In the genomic region with DNA sequence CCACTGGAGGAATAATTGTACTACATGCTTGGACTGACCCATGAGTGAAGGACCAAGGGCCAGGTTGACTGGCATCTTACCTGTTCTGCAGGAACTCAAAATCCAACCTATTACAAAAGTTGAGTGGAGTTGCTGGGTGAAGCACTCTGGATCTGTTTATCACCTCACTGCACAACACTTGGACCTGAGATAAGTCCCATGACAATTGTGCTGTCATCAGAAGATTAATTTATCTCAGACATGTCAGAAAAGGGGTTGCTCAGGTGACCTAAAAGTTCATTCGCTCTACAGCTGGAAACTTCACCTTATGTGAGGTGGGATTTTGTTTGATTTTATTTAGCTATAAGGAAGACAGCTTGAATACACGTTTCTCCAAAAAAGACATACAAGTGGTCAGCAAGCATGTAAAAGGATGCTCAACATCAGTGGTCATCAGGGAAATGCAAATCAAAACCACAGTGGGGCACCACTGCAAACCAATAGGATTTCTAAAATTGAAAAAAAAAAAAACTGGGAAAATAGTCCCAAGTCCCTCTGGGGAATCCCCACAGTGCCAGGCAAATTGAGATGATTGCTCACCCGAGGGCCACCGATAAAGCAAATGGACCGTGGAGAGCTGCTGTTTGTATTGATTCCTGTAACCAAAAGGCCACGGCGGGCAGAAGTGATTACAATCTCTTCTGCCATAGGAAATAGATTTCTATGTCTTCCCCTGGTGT, we compare ENCODE assay signal across 2 cellular contexts.
A peak's percentile ranks its signal among the peaks of the same experiment; 100 is the strongest.
TF ChIP-seq lines count a peak whose summit lies in the region.

No MANE protein-coding gene starts in this region.

TF ChIP-seq in IMR-90, 13 proteins besides CTCF, POLR2A, EP300 and RAD21:
- TF ChIP-seq NFE2L2 (IDR thresholded peaks at IDR 0.05; ENCODE audit: low read depth, low read length) (no peak), RCOR1 (IDR thresholded peaks at IDR 0.05; ENCODE audit: insufficient replicate concordance, low read length) (no peak), MAFK (IDR thresholded peaks at IDR 0.05; ENCODE audit: low read depth, low read length) (no peak), MXI1 (IDR thresholded peaks at IDR 0.05; ENCODE audit: borderline replicate concordance, low read depth, low read length) (no peak), CEBPB (IDR thresholded peaks at IDR 0.05; ENCODE audit: low read depth, low read length) (no peak), MAZ (IDR thresholded peaks at IDR 0.05; ENCODE audit: borderline replicate concordance, low read depth, low read length) (no peak), BHLHE40 (IDR thresholded peaks at IDR 0.05; ENCODE audit: low read depth, low read length) (no peak), CHD1 (IDR thresholded peaks at IDR 0.05; ENCODE audit: low read depth, low read length) (no peak), FOS (IDR thresholded peaks at IDR 0.05; ENCODE audit: low read depth, low read length) (no peak), SMC3 (IDR thresholded peaks at IDR 0.05; ENCODE audit: low read depth, low read length) (no peak), RFX5 (IDR thresholded peaks at IDR 0.05; ENCODE audit: low read depth, low read length) (no peak)
- TF ChIP-seq, protein P1, sequence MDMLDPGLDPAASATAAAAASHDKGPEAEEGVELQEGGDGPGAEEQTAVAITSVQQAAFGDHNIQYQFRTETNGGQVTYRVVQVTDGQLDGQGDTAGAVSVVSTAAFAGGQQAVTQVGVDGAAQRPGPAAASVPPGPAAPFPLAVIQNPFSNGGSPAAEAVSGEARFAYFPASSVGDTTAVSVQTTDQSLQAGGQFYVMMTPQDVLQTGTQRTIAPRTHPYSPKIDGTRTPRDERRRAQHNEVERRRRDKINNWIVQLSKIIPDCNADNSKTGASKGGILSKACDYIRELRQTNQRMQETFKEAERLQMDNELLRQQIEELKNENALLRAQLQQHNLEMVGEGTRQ (IDR thresholded peaks at IDR 0.05; ENCODE audit: low read depth, low read length) = no peak
- TF ChIP-seq, protein P2, sequence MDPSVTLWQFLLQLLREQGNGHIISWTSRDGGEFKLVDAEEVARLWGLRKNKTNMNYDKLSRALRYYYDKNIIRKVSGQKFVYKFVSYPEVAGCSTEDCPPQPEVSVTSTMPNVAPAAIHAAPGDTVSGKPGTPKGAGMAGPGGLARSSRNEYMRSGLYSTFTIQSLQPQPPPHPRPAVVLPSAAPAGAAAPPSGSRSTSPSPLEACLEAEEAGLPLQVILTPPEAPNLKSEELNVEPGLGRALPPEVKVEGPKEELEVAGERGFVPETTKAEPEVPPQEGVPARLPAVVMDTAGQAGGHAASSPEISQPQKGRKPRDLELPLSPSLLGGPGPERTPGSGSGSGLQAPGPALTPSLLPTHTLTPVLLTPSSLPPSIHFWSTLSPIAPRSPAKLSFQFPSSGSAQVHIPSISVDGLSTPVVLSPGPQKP (IDR thresholded peaks at IDR 0.05; ENCODE audit: borderline replicate concordance, low read depth, low read length) = no peak

TF ChIP-seq in K562, 482 proteins besides CTCF, POLR2A, EP300 and RAD21 (continues in another document):
- TF ChIP-seq TCF3 (CRISPR knock-in tag; IDR thresholded peaks at IDR 0.05) (peak; percentile 84), CBFA2T3 (IDR thresholded peaks at IDR 0.05) (peak; percentile 88), FOXM1 (IDR thresholded peaks at IDR 0.05; ENCODE audit: low read depth) (peak; percentile 32; the same call in 1 of the 2 replicates), FOXM1 (CRISPR knock-in tag; IDR thresholded peaks at IDR 0.05; ENCODE audit: low read depth) (no peak), RCOR1 (IDR thresholded peaks at IDR 0.05; ENCODE audit: borderline replicate concordance in 1 of 2, low read depth in 2 of 2, low read length in 2 of 2) (peak in 1 of 2 experiments; percentile 53; a peak in 1 of 4 replicates), CCNT2 (IDR thresholded peaks at IDR 0.05; ENCODE audit: borderline replicate concordance, extremely low read depth, insufficient read length, low read depth, low read length) (peak; percentile 81), NCOR1 (IDR thresholded peaks at IDR 0.05) (peak; percentile 79), ETS2 (tag; IDR thresholded peaks at IDR 0.05; ENCODE audit: borderline replicate concordance, poor library complexity, severe bottlenecking) (no peak), FOSL1 (tag; conservative IDR thresholded peaks at IDR 0.05) (peak; percentile 49; the same call in 1 of the 2 replicates), SMARCB1 (IDR thresholded peaks at IDR 0.05; ENCODE audit: insufficient read length, low read depth) (no peak), HSF4 (CRISPR knock-in tag; IDR thresholded peaks at IDR 0.05; ENCODE audit: borderline replicate concordance) (no peak), SMARCA4 (IDR thresholded peaks at IDR 0.05) (peak; percentile 56; the same call in 1 of the 2 replicates), TRIM24 (IDR thresholded peaks at IDR 0.05) (peak in 1 of 2 experiments; percentile 38; a peak in 1 of 4 replicates), MEIS2 (IDR thresholded peaks at IDR 0.05; ENCODE audit: partially characterized antibody) (peak; percentile 91), ARID1B (IDR thresholded peaks at IDR 0.05) (peak; percentile 87), DPF2 (IDR thresholded peaks at IDR 0.05) (peak; percentile 65), SOX6 (IDR thresholded peaks at IDR 0.05) (peak; percentile 91), TAL1 (IDR thresholded peaks at IDR 0.05) (peak; percentile 85), RFX1 (IDR thresholded peaks at IDR 0.05) (peak; percentile 54), POLR2AphosphoS5 (IDR thresholded peaks at IDR 0.05; ENCODE audit: control insufficient read depth, insufficient read depth, low read depth, low read length) (peak; percentile 28; the same call in 1 of the 2 replicates), ZNF57 (CRISPR knock-in tag; IDR thresholded peaks at IDR 0.05) (no peak), MTA2 (IDR thresholded peaks at IDR 0.05; ENCODE audit: low read depth) (peak; percentile 64), MBD2 (IDR thresholded peaks at IDR 0.05; ENCODE audit: borderline replicate concordance, low read depth) (no peak), BHLHE40 (IDR thresholded peaks at IDR 0.05; ENCODE audit: low read length) (peak; percentile 70; the same call in 1 of the 2 replicates), SMARCE1 (IDR thresholded peaks at IDR 0.05) (no peak), CBFA2T2 (conservative IDR thresholded peaks at IDR 0.05) (peak; percentile 76), CTBP1 (IDR thresholded peaks at IDR 0.05; ENCODE audit: borderline replicate concordance) (0 out of 2 replicates have a peak, but pooled peaks have one; percentile 23), STAT5A (IDR thresholded peaks at IDR 0.05; ENCODE audit: borderline replicate concordance, low read length) (peak; percentile 46; the same call in 1 of the 2 replicates), TEAD4 (IDR thresholded peaks at IDR 0.05; ENCODE audit: low read length) (peak; percentile 84), TEAD4 (CRISPR knock-in tag; IDR thresholded peaks at IDR 0.05; ENCODE audit: borderline replicate concordance) (no peak), BRD9 (IDR thresholded peaks at IDR 0.05; ENCODE audit: low read depth, partially characterized antibody) (no peak)
- TF ChIP-seq, protein P3, sequence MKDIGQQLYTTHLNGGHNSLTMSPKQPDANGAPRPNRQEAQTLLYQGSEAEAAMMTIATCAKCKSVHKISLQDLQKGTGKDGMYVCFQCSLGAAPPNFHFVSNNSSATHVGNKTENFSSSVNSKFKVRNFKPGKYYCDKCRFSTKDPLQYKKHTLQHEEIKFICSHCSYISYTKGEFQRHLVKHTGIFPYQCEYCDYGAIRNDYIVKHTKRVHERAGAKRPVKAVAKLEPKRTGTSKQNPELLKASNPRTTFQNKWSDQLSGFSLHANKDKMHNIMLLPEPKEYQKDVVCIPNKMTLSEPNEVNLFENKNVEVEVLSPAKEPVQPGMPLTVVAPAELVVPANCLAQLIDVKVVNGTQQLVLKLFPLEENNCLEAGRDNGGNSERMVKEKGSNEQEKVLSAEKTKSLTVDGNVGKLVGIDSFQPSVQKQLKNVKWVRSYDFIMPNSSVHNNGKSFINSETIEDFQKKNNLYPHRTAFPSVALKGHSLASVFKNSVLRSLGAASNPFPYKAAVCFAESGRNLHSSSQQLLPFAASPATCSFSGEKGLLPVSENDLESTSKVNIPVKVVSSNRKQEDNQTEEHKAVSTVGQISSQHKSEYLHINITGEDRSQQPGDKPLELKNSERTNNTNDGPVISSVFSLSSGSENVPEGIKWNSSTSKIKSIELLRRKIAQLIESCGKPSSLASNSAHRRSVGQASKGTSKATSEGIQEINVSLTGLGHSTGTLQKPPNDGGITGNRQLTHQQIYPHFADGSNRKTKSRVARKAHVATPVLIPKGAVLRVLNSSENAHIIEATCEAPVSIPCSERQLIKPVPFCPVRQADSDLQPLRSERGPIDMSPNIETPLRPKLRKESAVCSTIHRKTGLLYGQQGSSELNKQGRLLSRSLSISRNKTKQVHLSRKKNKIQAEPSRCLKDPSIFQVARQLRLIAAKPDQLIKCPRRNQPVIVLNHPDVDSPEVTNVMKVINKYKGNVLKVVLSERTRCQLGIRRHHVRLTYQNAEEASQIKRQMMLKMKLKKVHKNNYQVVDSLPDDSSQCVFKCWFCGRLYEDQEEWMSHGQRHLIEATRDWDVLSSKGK (CRISPR knock-in tag; IDR thresholded peaks at IDR 0.05) = no peak
- TF ChIP-seq, protein P4, sequence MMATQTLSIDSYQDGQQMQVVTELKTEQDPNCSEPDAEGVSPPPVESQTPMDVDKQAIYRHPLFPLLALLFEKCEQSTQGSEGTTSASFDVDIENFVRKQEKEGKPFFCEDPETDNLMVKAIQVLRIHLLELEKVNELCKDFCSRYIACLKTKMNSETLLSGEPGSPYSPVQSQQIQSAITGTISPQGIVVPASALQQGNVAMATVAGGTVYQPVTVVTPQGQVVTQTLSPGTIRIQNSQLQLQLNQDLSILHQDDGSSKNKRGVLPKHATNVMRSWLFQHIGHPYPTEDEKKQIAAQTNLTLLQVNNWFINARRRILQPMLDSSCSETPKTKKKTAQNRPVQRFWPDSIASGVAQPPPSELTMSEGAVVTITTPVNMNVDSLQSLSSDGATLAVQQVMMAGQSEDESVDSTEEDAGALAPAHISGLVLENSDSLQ (IDR thresholded peaks at IDR 0.05) = peak; percentile 83
- TF ChIP-seq, protein P5, sequence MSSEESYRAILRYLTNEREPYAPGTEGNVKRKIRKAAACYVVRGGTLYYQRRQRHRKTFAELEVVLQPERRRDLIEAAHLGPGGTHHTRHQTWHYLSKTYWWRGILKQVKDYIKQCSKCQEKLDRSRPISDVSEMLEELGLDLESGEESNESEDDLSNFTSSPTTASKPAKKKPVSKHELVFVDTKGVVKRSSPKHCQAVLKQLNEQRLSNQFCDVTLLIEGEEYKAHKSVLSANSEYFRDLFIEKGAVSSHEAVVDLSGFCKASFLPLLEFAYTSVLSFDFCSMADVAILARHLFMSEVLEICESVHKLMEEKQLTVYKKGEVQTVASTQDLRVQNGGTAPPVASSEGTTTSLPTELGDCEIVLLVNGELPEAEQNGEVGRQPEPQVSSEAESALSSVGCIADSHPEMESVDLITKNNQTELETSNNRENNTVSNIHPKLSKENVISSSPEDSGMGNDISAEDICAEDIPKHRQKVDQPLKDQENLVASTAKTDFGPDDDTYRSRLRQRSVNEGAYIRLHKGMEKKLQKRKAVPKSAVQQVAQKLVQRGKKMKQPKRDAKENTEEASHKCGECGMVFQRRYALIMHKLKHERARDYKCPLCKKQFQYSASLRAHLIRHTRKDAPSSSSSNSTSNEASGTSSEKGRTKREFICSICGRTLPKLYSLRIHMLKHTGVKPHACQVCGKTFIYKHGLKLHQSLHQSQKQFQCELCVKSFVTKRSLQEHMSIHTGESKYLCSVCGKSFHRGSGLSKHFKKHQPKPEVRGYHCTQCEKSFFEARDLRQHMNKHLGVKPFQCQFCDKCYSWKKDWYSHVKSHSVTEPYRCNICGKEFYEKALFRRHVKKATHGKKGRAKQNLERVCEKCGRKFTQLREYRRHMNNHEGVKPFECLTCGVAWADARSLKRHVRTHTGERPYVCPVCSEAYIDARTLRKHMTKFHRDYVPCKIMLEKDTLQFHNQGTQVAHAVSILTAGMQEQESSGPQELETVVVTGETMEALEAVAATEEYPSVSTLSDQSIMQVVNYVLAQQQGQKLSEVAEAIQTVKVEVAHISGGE (CRISPR knock-in tag; IDR thresholded peaks at IDR 0.05) = peak in 1 of 3 experiments; percentile 15; a peak in 1 of 6 replicates
- TF ChIP-seq, protein P6, sequence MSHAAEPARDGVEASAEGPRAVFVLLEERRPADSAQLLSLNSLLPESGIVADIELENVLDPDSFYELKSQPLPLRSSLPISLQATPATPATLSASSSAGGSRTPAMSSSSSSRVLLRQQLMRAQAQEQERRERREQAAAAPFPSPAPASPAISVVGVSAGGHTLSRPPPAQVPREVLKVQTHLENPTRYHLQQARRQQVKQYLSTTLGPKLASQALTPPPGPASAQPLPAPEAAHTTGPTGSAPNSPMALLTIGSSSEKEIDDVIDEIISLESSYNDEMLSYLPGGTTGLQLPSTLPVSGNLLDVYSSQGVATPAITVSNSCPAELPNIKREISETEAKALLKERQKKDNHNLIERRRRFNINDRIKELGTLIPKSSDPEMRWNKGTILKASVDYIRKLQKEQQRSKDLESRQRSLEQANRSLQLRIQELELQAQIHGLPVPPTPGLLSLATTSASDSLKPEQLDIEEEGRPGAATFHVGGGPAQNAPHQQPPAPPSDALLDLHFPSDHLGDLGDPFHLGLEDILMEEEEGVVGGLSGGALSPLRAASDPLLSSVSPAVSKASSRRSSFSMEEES (CRISPR knock-in tag; IDR thresholded peaks at IDR 0.05) = no peak
- TF ChIP-seq, protein P7, sequence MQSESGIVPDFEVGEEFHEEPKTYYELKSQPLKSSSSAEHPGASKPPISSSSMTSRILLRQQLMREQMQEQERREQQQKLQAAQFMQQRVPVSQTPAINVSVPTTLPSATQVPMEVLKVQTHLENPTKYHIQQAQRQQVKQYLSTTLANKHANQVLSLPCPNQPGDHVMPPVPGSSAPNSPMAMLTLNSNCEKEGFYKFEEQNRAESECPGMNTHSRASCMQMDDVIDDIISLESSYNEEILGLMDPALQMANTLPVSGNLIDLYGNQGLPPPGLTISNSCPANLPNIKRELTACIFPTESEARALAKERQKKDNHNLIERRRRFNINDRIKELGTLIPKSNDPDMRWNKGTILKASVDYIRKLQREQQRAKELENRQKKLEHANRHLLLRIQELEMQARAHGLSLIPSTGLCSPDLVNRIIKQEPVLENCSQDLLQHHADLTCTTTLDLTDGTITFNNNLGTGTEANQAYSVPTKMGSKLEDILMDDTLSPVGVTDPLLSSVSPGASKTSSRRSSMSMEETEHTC (IDR thresholded peaks at IDR 0.05) = peak; percentile 77; the same call in 1 of the 2 replicates
- TF ChIP-seq, protein P8, sequence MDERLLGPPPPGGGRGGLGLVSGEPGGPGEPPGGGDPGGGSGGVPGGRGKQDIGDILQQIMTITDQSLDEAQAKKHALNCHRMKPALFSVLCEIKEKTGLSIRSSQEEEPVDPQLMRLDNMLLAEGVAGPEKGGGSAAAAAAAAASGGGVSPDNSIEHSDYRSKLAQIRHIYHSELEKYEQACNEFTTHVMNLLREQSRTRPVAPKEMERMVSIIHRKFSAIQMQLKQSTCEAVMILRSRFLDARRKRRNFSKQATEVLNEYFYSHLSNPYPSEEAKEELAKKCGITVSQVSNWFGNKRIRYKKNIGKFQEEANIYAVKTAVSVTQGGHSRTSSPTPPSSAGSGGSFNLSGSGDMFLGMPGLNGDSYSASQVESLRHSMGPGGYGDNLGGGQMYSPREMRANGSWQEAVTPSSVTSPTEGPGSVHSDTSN (CRISPR knock-in tag; IDR thresholded peaks at IDR 0.05; ENCODE audit: low read depth) = no peak
- TF ChIP-seq, protein P8 (tag; conservative IDR thresholded peaks at IDR 0.05; ENCODE audit: low read depth) = peak; percentile 85
